In the genomic region with DNA sequence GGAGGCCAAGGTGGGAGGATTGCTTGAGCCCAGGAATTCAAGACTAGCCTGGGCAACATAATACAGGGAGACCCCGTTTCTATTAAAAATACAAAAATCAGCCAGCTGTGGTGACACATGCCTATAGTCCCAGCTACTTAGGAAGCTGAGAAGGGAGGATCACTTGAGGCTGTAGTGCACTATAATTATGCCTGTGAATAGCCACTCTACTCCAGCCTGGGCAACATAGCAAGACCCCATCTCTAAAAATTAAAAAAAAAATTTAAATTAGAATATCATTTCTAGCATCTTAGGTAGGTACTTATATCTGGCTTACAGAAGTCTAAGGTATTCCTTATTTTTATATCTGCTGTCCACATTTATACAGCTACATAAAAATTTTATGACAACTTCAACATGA, we compare ENCODE assay signal across 11 cellular contexts. TPM values are rescaled to one million over a fixed set of nuclear protein-coding genes. Genes with fewer than 3 reads are reported as not detected.
"Had no signal": no experiment of that assay in that cellular context is flagged by ENCODE, and none has a peak within 500 bp of the region (broad histone marks: within the 10 kb centered on the region; RNA-seq: fewer than 3 reads in every experiment).

No MANE protein-coding gene starts in this region.

- H3K27ac Mint-ChIP-seq: HFFc6 had no signal

- H3K4me3 ChIP-seq: GM23248, HAP-1 had no signal

- H3K4me2 ChIP-seq: KMS-11 had no signal

- H3K4me1 ChIP-seq: HAP-1 had no signal

- DNase-seq: GM23248, GOT3, H7, HFFc6, IMR-90, Karpas-422, KBM-7 had no signal

- FAIRE-seq: HTR-8/SVneo had no signal

- H3K9me3 ChIP-seq: HAP-1 had no signal

- H3K27ac ChIP-seq: GM23248, KMS-11 had no signal

- H3K9me3 Mint-ChIP-seq: HFFc6 had no signal

- H2AFZ ChIP-seq: GM23248 had no signal

- H3K4me3 Mint-ChIP-seq: HFFc6 had no signal

- H3K9ac ChIP-seq: GM23248, KMS-11 had no signal

RNA-seq across cellular contexts. Expression of gene GDPD1, which starts 18.0 kb away (rescaled TPM):
- total RNA-seq: HT-29 had no signal
